Comparison of ENCODE assay signal across 1 cellular context in the genomic region with DNA sequence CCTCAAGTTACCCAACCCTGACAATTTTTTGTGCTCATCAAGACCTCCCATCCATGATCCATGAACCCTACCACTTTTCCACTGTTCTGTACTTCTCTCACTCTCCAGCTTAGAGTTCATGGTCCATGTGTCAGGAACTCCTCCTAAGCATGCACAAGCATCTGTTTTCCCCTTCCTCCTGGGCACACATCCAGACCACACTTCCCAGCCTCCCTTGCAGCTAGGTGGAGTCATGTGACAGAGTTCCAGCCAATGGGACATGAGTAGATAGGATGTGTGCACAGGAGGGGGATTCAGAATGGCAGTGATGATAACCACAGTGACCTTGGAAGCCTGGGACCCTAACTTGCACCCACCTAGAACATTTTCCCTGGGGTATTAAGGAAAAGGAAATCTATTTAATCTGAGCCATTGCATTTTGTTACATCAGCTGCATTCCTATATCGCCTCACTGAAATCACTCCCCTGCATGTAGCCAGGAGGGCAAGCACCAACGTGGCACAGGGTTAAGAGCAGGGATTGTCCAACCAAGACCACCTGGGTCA.
TF ChIP-seq lines count a peak whose summit lies in the region.

No MANE protein-coding gene starts in this region.

TF ChIP-seq in WTC11, 78 proteins besides CTCF, POLR2A, EP300 and RAD21 (continued from another document):
- TF ChIP-seq, protein P1, sequence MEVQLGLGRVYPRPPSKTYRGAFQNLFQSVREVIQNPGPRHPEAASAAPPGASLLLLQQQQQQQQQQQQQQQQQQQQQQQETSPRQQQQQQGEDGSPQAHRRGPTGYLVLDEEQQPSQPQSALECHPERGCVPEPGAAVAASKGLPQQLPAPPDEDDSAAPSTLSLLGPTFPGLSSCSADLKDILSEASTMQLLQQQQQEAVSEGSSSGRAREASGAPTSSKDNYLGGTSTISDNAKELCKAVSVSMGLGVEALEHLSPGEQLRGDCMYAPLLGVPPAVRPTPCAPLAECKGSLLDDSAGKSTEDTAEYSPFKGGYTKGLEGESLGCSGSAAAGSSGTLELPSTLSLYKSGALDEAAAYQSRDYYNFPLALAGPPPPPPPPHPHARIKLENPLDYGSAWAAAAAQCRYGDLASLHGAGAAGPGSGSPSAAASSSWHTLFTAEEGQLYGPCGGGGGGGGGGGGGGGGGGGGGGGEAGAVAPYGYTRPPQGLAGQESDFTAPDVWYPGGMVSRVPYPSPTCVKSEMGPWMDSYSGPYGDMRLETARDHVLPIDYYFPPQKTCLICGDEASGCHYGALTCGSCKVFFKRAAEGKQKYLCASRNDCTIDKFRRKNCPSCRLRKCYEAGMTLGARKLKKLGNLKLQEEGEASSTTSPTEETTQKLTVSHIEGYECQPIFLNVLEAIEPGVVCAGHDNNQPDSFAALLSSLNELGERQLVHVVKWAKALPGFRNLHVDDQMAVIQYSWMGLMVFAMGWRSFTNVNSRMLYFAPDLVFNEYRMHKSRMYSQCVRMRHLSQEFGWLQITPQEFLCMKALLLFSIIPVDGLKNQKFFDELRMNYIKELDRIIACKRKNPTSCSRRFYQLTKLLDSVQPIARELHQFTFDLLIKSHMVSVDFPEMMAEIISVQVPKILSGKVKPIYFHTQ (CRISPR knock-in tag; IDR thresholded peaks at IDR 0.05), result no peak
